In the genomic region with DNA sequence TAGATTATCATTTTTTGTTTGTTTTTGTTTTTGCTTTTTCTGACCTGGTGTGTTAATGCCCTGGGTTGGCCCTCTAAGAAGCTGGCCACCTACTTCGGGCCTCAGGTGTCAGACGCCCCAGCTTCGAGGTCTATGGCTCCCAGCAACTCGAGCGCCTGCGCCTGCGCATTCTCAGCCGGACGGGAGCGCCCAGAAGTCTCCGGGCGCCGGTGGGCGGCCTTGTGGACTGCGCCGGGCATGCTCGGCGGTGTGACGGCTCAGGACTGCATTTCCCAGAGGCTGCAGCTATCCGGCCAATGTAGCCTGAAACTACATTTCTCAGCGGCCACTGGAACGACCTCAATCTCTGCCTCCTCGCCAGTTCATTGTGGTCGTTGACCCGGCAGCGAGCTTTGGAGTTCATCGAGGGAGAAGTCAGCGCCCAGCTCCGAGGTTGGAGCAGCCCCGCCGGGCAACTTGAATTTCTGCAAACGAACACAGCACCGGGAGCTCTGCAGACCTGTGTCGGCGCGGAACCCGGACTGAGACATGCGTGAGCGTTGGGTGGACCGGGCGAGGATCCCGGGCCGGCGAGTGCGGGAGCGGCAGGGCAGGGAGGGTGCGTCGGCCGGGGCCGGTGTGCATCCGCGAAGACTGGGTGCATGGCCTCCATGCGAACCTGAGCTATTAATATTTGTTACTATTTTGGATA, we compare ENCODE assay signal across 8 cellular contexts. TPM values are rescaled to one million over a fixed set of nuclear protein-coding genes. Genes with fewer than 3 reads are reported as not detected.
DNase-seq lines count a peak whose midpoint lies in the region; FAIRE-seq and TF ChIP-seq lines count a peak whose summit lies in the region.

TSS of gene ZNF30 (plus strand) at position 219 of the 691 bp plus-strand sequence. CDS start 3,045 bp downstream, outside the sequence.

- H3K36me3 ChIP-seq in MG63, result peaks cover 2% of the 10 kb centered on the region
- no peaks in the 10 kb centered on the region for H3K36me3 ChIP-seq in astrocyte (ENCODE audit: insufficient read depth, low read length)
- H3K36me3 ChIP-seq in rectal smooth muscle tissue (ENCODE audit: control insufficient read depth, insufficient read depth, low read length), result no peaks in the 10 kb centered on the region
- peaks cover 0 to 1% of the 10 kb centered on the region in 2 donors for H3K36me3 ChIP-seq in vagina

- peak; percentile 34 for FAIRE-seq in astrocyte (lab: Jason Lieb, UNC)

- H3K27ac Mint-ChIP-seq in astrocyte (ENCODE audit: unreplicated experiment), result peak within 1 kb of the TSS; percentile 20

- H3K9me3 Mint-ChIP-seq in astrocyte (ENCODE audit: unreplicated experiment), result peaks cover 4% of the 10 kb centered on the region

- H3K27ac ChIP-seq in astrocyte (ENCODE audit: low read depth, low read length) (peak within 1 kb of the TSS; percentile 14), rectal smooth muscle tissue (ENCODE audit: low read depth, low read length) (peak within 1 kb of the TSS; percentile 64), vagina (peak within 1 kb of the TSS; percentile 69)

- H3K27me3 ChIP-seq in MG63 (peaks cover 10% of the 10 kb centered on the region), astrocyte (ENCODE audit: insufficient read depth, low read length) (no peaks in the 10 kb centered on the region), rectal smooth muscle tissue (ENCODE audit: control insufficient read depth, insufficient read depth, low read length) (no peaks in the 10 kb centered on the region), vagina (no peaks in the 10 kb centered on the region)

- H3K9ac ChIP-seq in astrocyte (ENCODE audit: low read length) (peak within 1 kb of the TSS; percentile 73), rectal smooth muscle tissue (ENCODE audit: low read length) (peak within 1 kb of the TSS; percentile 32)

- peaks cover 18% of the 10 kb centered on the region for H3K36me3 Mint-ChIP-seq in astrocyte (ENCODE audit: low read depth, unreplicated experiment)

- no peak for TF ChIP-seq POLR2A in vagina (IDR thresholded peaks at IDR 0.05)

- H3K79me2 ChIP-seq in astrocyte (ENCODE audit: insufficient read depth, low read length), result no peaks in the 10 kb centered on the region

- TF ChIP-seq CTCF in astrocyte (IDR thresholded peaks at IDR 0.05; ENCODE audit: insufficient read depth, low read depth, low read length), result no peak
- TF ChIP-seq CTCF in vagina (IDR thresholded peaks at IDR 0.05), result no peak

- H3K4me1 Mint-ChIP-seq in astrocyte (ENCODE audit: low read depth, unreplicated experiment), result no peaks in the 10 kb centered on the region

- peak within 1 kb of the TSS; percentile 94 for H3K4me3 Mint-ChIP-seq in astrocyte (ENCODE audit: unreplicated experiment)

- no peaks in the 10 kb centered on the region for H4K20me1 ChIP-seq in astrocyte (ENCODE audit: insufficient read depth, low read length)

- intact Hi-C loops in vagina (cut with DNase I), result no loop called here

- H3K4me2 ChIP-seq in astrocyte (ENCODE audit: low read length), result peak within 1 kb of the TSS; percentile 88

- DNase-seq in EL, result peak; percentile 88
- DNase-seq in H4 (ENCODE audit: low spot score), result peak; percentile 86
- peak; percentile 93 for DNase-seq in MG63
- peak; percentile 25 for DNase-seq in T-helper 22 cell (ENCODE audit: low read depth)
- peak; percentile 81 for DNase-seq in astrocyte (ENCODE audit: low read depth)
- peak; percentile 97 for DNase-seq in hepatic stellate cell (ENCODE audit: low spot score)
- peak in 1 of 2 donors; percentile 87 for DNase-seq in vagina (ENCODE audit: extremely low spot score in 2 of 2)

- H2AFZ ChIP-seq in astrocyte (ENCODE audit: low read depth, low read length), result peak within 1 kb of the TSS; percentile 86

- peak within 1 kb of the TSS; percentile 76 for H3K4me3 ChIP-seq in MG63
- H3K4me3 ChIP-seq in astrocyte (ENCODE audit: insufficient read depth, low read depth, low read length), result peak within 1 kb of the TSS; percentile 76
- peak within 1 kb of the TSS; percentile 82 for H3K4me3 ChIP-seq in rectal smooth muscle tissue (ENCODE audit: low read length)
- H3K4me3 ChIP-seq in vagina, result peak within 1 kb of the TSS; percentile 66 to 75

- no peaks in the 10 kb centered on the region for H3K27me3 Mint-ChIP-seq in astrocyte (ENCODE audit: low read depth, unreplicated experiment)

- no peaks in the 10 kb centered on the region for H3K9me3 ChIP-seq in MG63
- H3K9me3 ChIP-seq in astrocyte (ENCODE audit: insufficient read depth, low read depth, low read length), result no peaks in the 10 kb centered on the region
- H3K9me3 ChIP-seq in vagina, result no peaks in the 10 kb centered on the region

- H3K4me1 ChIP-seq in astrocyte (ENCODE audit: insufficient read depth, low read length), result no peaks in the 10 kb centered on the region
- H3K4me1 ChIP-seq in rectal smooth muscle tissue (ENCODE audit: control insufficient read depth, insufficient read depth, low read length), result peaks cover 3% of the 10 kb centered on the region
- H3K4me1 ChIP-seq in vagina, result peaks cover 9% of the 10 kb centered on the region

RNA-seq across cellular contexts. Expression of gene ZNF30, which starts in this region (rescaled TPM):
- 2.8 and 3.7 TPM in 2 replicates for total RNA-seq in H4 (2014; rRNA removed; shearing (Covaris generic))
- total RNA-seq in MG63 (2014; rRNA removed; shearing (Covaris generic); ENCODE audit: low replicate concordance), result 2.1 and 4.2 TPM in 2 replicates
- total RNA-seq in astrocyte, result 3.7 and 4.0 TPM in 2 replicates
- total RNA-seq in vagina, result 2.5 TPM

Comparison
In these comparisons a context has a peak if more than half of its experiments do, and no peak if none do; other contexts are left out.
1. H3K27ac ChIP-seq: peak in every context shown above with its lines; median percentile 69 in vagina; 64 in rectal smooth muscle tissue; 14 in astrocyte.